Comparison of ENCODE assay signal across 8 cellular contexts in genomic region chr16:67883872-67884261, GRCh38. TPM values are rescaled to one million over a fixed set of nuclear protein-coding genes. Genes with fewer than 3 reads are reported as not detected.
DNase-seq lines count a peak whose midpoint lies in the region; ATAC-seq and TF ChIP-seq lines count a peak whose summit lies in the region.

No MANE protein-coding gene starts in this region.

- H3K27ac Mint-ChIP-seq in activated B cell treated with CpG ODN at 0.5 μM for 24 hours = no peak overlapping the region

- CTCF ChIA-PET in activated B cell treated with CpG ODN at 0.5 μM for 24 hours (lab: Charles Lee) = interaction anchor here (0.6 to 5.8 kb wide), 44 partner anchors 8 to 393 kb away, joined by 3 to 79 read pairs (median 4); partner anchors contain the start of genes DDX28 and DUS2

- H3K9me3 Mint-ChIP-seq in activated B cell treated with CpG ODN at 0.5 μM for 24 hours = no peaks in the 10 kb centered on the region

- TF ChIP-seq RAD21 in Ishikawa (IDR thresholded peaks at IDR 0.05; ENCODE audit: low read depth) = peak; percentile 58

- no peak overlapping the region for H3K4me3 Mint-ChIP-seq in activated B cell treated with CpG ODN at 0.5 μM for 24 hours

- intact Hi-C loops in activated B cell treated with CpG ODN at 0.5 μM for 24 hours (cut with micrococcal nuclease) = loop anchor here (1.0 kb wide), 5 partner anchors 44 to 345 kb away; no protein-coding TSS in a partner anchor

- POLR2A ChIA-PET in activated B cell treated with CpG ODN at 0.5 μM for 24 hours (lab: Charles Lee) = interaction anchor here (1.0 to 1.2 kb wide), 5 partner anchors 14 to 211 kb away, joined by 3 to 14 read pairs (median 3); no protein-coding TSS in a partner anchor

- H3K4me1 Mint-ChIP-seq in activated B cell treated with CpG ODN at 0.5 μM for 24 hours = no peaks in the 10 kb centered on the region

- peak; percentile 47 for DNase-seq in Caki2 (ENCODE audit: low read depth)
- DNase-seq in activated B cell treated with CpG ODN at 0.5 μM for 24 hours = peak; percentile 75
- peak; percentile 71 to 94 for DNase-seq in T47D (ENCODE audit: low read depth in 1 of 2, low spot score in 1 of 2)
- DNase-seq in left lobe of liver (ENCODE audit: low spot score) = peak; percentile 71
- DNase-seq in stimulated activated CD8-positive, alpha-beta memory T cell treated with anti-CD3 and anti-CD28 coated beads, Interleukin-12 subunit alpha, Interleukin-12 subunit beta, amount 100 ng/mL, for 24 hours (ENCODE audit: extremely low read depth) = peak; percentile 43

- peak; percentile 90 for ATAC-seq in activated B cell treated with CpG ODN at 0.5 μM for 24 hours (ENCODE audit: low read depth)
- peak; percentile 76 for ATAC-seq in left lobe of liver
- no peak for ATAC-seq in HG02571 (IDR thresholded peaks at IDR 0.05; ENCODE audit: unreplicated experiment)
- ATAC-seq in HG03354 (IDR thresholded peaks at IDR 0.05; ENCODE audit: poor library complexity, severe bottlenecking, unreplicated experiment) = no peak

- H3K27me3 Mint-ChIP-seq in activated B cell treated with CpG ODN at 0.5 μM for 24 hours = no peaks in the 10 kb centered on the region

- peaks cover 66% of the 10 kb centered on the region for H3K36me3 Mint-ChIP-seq in activated B cell treated with CpG ODN at 0.5 μM for 24 hours (ENCODE audit: low read depth)

- in situ Hi-C loops in Caki2 (cut with HindIII; ENCODE audit: low pct_unique_long_range_greater_than_20kb, low sequenced_read_pairs) = loop anchor here (25.0 kb wide), 1 partner anchor 178 kb away; no protein-coding TSS in a partner anchor
- in situ Hi-C loops in T47D (cut with HindIII; ENCODE audit: low pct_unique_long_range_greater_than_20kb, low sequenced_read_pairs) = no loop called here

- peak; percentile 63 for TF ChIP-seq CTCF in activated B cell treated with CpG ODN at 0.5 μM for 24 hours (IDR thresholded peaks at IDR 0.05)

- no peak for TF ChIP-seq EP300 in Ishikawa (IDR thresholded peaks at IDR 0.05; ENCODE audit: borderline replicate concordance)

TF ChIP-seq in Ishikawa, 13 proteins besides CTCF, POLR2A, EP300 and RAD21:
- no peak for TF ChIP-seq USF1 (IDR thresholded peaks at IDR 0.05)
- TF ChIP-seq CEBPB (IDR thresholded peaks at IDR 0.05) = no peak
- no peak for TF ChIP-seq TCF12 (IDR thresholded peaks at IDR 0.05; ENCODE audit: low read depth)
- no peak for TF ChIP-seq MAX (IDR thresholded peaks at IDR 0.05)
- TF ChIP-seq TEAD4 (IDR thresholded peaks at IDR 0.05) = no peak
- no peak for TF ChIP-seq ZBTB7A (IDR thresholded peaks at IDR 0.05; ENCODE audit: low read depth)
- no peak for TF ChIP-seq NFIC (IDR thresholded peaks at IDR 0.05)
- TF ChIP-seq TAF1 (IDR thresholded peaks at IDR 0.05; ENCODE audit: low read depth) = no peak
- TF ChIP-seq YY1 (IDR thresholded peaks at IDR 0.05; ENCODE audit: low read depth) = no peak
- no peak for TF ChIP-seq REST (IDR thresholded peaks at IDR 0.05; ENCODE audit: low read depth)
- TF ChIP-seq CREB1 (IDR thresholded peaks at IDR 0.05; ENCODE audit: low read depth) = no peak
- TF ChIP-seq FOXM1 (IDR thresholded peaks at IDR 0.05; ENCODE audit: borderline replicate concordance, low read depth) = no peak
- no peak for TF ChIP-seq EGR1 (IDR thresholded peaks at IDR 0.05)

RNA-seq across cellular contexts. Expression of gene NRN1L, which starts 0.8 kb away (rescaled TPM):
- 0.84 and 23.3 TPM in 2 replicates for total RNA-seq in Caki2 (2014; rRNA removed; shearing (Covaris generic); ENCODE audit: low replicate concordance)
- total RNA-seq in activated B cell treated with CpG ODN at 0.5 μM for 24 hours (0.69 and 1.4 TPM in 2 replicates), left lobe of liver (0.88 TPM)

RNA-seq across cellular contexts. Expression of gene PSKH1, which starts 9.2 kb away (rescaled TPM):
- total RNA-seq in Caki2 (2014; rRNA removed; shearing (Covaris generic); ENCODE audit: low replicate concordance) = 18.0 and 25.9 TPM in 2 replicates
- total RNA-seq in activated B cell treated with CpG ODN at 0.5 μM for 24 hours (19.2 and 22.0 TPM in 2 replicates), left lobe of liver (18.2 TPM)

RNA-seq across cellular contexts. Expression of gene EDC4, which starts 11.0 kb away (rescaled TPM):
- 43.7 and 46.6 TPM in 2 replicates for total RNA-seq in Caki2 (2014; rRNA removed; shearing (Covaris generic); ENCODE audit: low replicate concordance)
- total RNA-seq in activated B cell treated with CpG ODN at 0.5 μM for 24 hours = 71.5 TPM in 2 replicates
- 22.1 TPM for total RNA-seq in left lobe of liver

RNA-seq across cellular contexts. Expression of gene CENPT, which starts 36.4 kb away (rescaled TPM):
- total RNA-seq in Caki2 (2014; rRNA removed; shearing (Covaris generic); ENCODE audit: low replicate concordance) = 14.4 and 24.4 TPM in 2 replicates
- total RNA-seq in activated B cell treated with CpG ODN at 0.5 μM for 24 hours (50.7 and 54.2 TPM in 2 replicates), left lobe of liver (23.1 TPM)

RNA-seq across cellular contexts. Expression of gene NUTF2, which starts 37.1 kb away (rescaled TPM):
- total RNA-seq in Caki2 (2014; rRNA removed; shearing (Covaris generic); ENCODE audit: low replicate concordance) = 240 and 242 TPM in 2 replicates
- total RNA-seq in activated B cell treated with CpG ODN at 0.5 μM for 24 hours = 99.0 and 99.7 TPM in 2 replicates
- 23.2 TPM for total RNA-seq in left lobe of liver

Comparison
In these comparisons a context has a peak if more than half of its experiments do, and no peak if none do; other contexts are left out.
1. ATAC-seq: peak in activated B cell treated with CpG ODN at 0.5 μM for 24 hours (single experiment) and left lobe of liver (single experiment); none in HG02571 (single experiment) and HG03354 (single experiment).
2. Peak in every context shown above with its lines, with median percentiles within 50 percentile points of each other: DNase-seq.